1 cellular context compared by ENCODE assay signal in genomic region chr9:128249914-128250838, GRCh38.
TF ChIP-seq lines count a peak whose summit lies in the region.

No MANE protein-coding gene starts in this region.

TF ChIP-seq in H1, 55 proteins besides CTCF, POLR2A, EP300 and RAD21 (continued from another document):
- TF ChIP-seq SIN3A (conservative IDR thresholded peaks at IDR 0.05 in 1 of 2, IDR thresholded peaks at IDR 0.05 in 1 of 2; ENCODE audit: low read depth in 1 of 2, low read length in 2 of 2) (no peak), SIX5 (IDR thresholded peaks at IDR 0.05; ENCODE audit: low read depth, low read length) (no peak), E2F6 (IDR thresholded peaks at IDR 0.05) (no peak), GABPA (IDR thresholded peaks at IDR 0.05; ENCODE audit: borderline replicate concordance, insufficient read depth, low read length) (no peak), JUN (IDR thresholded peaks at IDR 0.05; ENCODE audit: low read depth, low read length) (no peak), EGR1 (IDR thresholded peaks at IDR 0.05; ENCODE audit: borderline replicate concordance, low read depth, low read length) (0 out of 2 replicates have a peak, but pooled peaks have one; percentile 39), CREB1 (IDR thresholded peaks at IDR 0.05) (peak; percentile 68; the same call in 1 of the 2 replicates), SP4 (IDR thresholded peaks at IDR 0.05; ENCODE audit: low read length) (peak; percentile 88; the same call in 1 of the 2 replicates), RXRA (IDR thresholded peaks at IDR 0.05; ENCODE audit: insufficient read depth, low read depth, low read length) (no peak), TCF12 (IDR thresholded peaks at IDR 0.05; ENCODE audit: low read depth, low read length) (no peak), TAF7 (optimal IDR thresholded peaks at IDR 0.05; ENCODE audit: borderline replicate concordance, low read depth, low read length) (peak; percentile 47), MAX (IDR thresholded peaks at IDR 0.05) (peak; percentile 12; the same call in 1 of the 2 replicates), KDM5A (IDR thresholded peaks at IDR 0.05; ENCODE audit: low read length) (no peak), RBBP5 (IDR thresholded peaks at IDR 0.05; ENCODE audit: borderline replicate concordance, low read depth, low read length) (0 out of 2 replicates have a peak, but pooled peaks have one; percentile 24), BRCA1 (IDR thresholded peaks at IDR 0.05; ENCODE audit: low read depth, low read length) (no peak), CHD7 (IDR thresholded peaks at IDR 0.05; ENCODE audit: insufficient replicate concordance, low read length) (no peak), TEAD4 (IDR thresholded peaks at IDR 0.05; ENCODE audit: low read depth, low read length) (no peak), EZH2 (IDR thresholded peaks at IDR 0.05; ENCODE audit: low read depth, low read length, severe bottlenecking) (no peak), PHF8 (conservative IDR thresholded peaks at IDR 0.05; ENCODE audit: low read depth, low read length) (peak; percentile 11; the same call in 1 of the 2 replicates), SP1 (IDR thresholded peaks at IDR 0.05; ENCODE audit: low read depth, low read length) (0 out of 2 replicates have a peak, but pooled peaks have one; percentile 39), USF2 (IDR thresholded peaks at IDR 0.05; ENCODE audit: low read length) (no peak), CBX8 (IDR thresholded peaks at IDR 0.05; ENCODE audit: borderline replicate concordance, low read depth, low read length) (no peak), JUND (IDR thresholded peaks at IDR 0.05; ENCODE audit: low read length) (no peak), KDM4A (IDR thresholded peaks at IDR 0.05; ENCODE audit: low read depth, low read length, severe bottlenecking) (no peak), TAF1 (IDR thresholded peaks at IDR 0.05; ENCODE audit: low read depth, low read length) (0 out of 2 replicates have a peak, but pooled peaks have one; percentile 41), CEBPB (IDR thresholded peaks at IDR 0.05; ENCODE audit: low read depth, low read length) (no peak), YY1 (IDR thresholded peaks at IDR 0.05; ENCODE audit: low read depth, low read length) (no peak), ATF3 (IDR thresholded peaks at IDR 0.05; ENCODE audit: insufficient read depth, low read depth, low read length) (no peak), GTF2F1 (IDR thresholded peaks at IDR 0.05; ENCODE audit: borderline replicate concordance, low read depth, low read length) (no peak), POLR2AphosphoS5 (IDR thresholded peaks at IDR 0.05; ENCODE audit: low read depth, low read length) (peak; percentile 47; the same call in 1 of the 2 replicates)
